ENCODE assay signal across 27 cellular contexts in the genomic region with DNA sequence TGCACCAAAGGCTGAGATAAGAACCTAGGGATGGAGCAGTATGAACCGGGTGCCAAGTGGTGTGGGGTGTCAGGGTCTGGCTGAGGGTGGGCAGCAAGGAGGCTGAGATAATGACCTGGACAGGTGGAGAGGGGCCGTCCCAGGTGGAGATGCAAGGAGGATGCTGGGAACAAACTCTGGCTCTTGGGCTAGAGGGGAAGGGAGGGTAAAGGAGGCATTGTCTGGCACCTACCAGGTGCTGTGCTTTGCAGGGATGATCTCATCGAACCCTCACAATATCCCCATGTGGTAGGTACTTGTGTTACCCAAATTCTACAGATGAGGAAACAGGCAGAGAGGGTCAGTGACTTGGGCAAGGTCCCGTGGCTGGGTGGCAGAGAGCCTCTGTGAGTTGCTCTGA. TPM values are rescaled to one million over a fixed set of nuclear protein-coding genes. Genes with fewer than 3 reads are reported as not detected.
"Had no signal": no experiment of that assay in that cellular context is flagged by ENCODE, and none has a peak within 500 bp of the region (broad histone marks: within the 10 kb centered on the region; RNA-seq: fewer than 3 reads in every experiment).

No MANE protein-coding gene starts in this region.

- H3K9me3 Mint-ChIP-seq: stimulated activated memory B cell treated with anti-CD40 and anti-IgM and Interleukin-4, amounts not matched to agents 10 μg/mL and 1 μg/mL and 100 μg/mL, for 72 hours; stimulated activated naive CD8-positive, alpha-beta T cell treated with anti-CD3 and anti-CD28 coated beads, Interleukin-15, amount 100 ng/mL, for 72 hours had no signal

- H3K27ac ChIP-seq: heart left ventricle, neutrophil, psoas muscle, spleen, testis, tibial nerve, upper lobe of right lung had no signal

- ATAC-seq: esophagus mucosa, mucosa of descending colon, psoas muscle, sciatic nerve had no signal

- H3K4me3 ChIP-seq: mucosa of descending colon, psoas muscle, testis, upper lobe of right lung had no signal

- H3K4me3 Mint-ChIP-seq: nephron progenitor cell; stimulated activated memory B cell treated with anti-CD40 and anti-IgM and Interleukin-4, amounts not matched to agents 10 μg/mL and 1 μg/mL and 100 μg/mL, for 72 hours had no signal

- H3K36me3 ChIP-seq: heart left ventricle, neutrophil, spleen, tibial nerve, upper lobe of right lung had no signal

- H3K27me3 ChIP-seq: testis had no signal

- DNase-seq: effector memory CD4-positive, alpha-beta T cell; hippocampal formation; kidney glomerular epithelial cell; mammary epithelial cell; mucosa of descending colon; nephron progenitor cell; psoas muscle; spleen; stimulated activated CD4-positive, alpha-beta T cell treated with anti-CD3 and anti-CD28 coated beads, Interleukin-15, amount 100 ng/mL, for 24 hours; stimulated activated CD4-positive, alpha-beta T cell treated with anti-CD3 and anti-CD28 coated beads, Interleukin-1b, Interleukin-23, amount 100 ng/mL, for 48 hours; stimulated activated CD4-positive, alpha-beta T cell treated with anti-CD3 and anti-CD28 coated beads, Interleukin-4, amount 100 ng/mL, for 24 hours; stimulated activated naive CD8-positive, alpha-beta T cell treated with anti-CD3 and anti-CD28 coated beads, Interleukin-15, amount 100 ng/mL, for 72 hours; testis had no signal

- H3K36me3 Mint-ChIP-seq: stimulated activated memory B cell treated with anti-CD40 and anti-IgM and Interleukin-4, amounts not matched to agents 10 μg/mL and 1 μg/mL and 100 μg/mL, for 72 hours had no signal

- H3K4me1 ChIP-seq: psoas muscle, testis, upper lobe of right lung had no signal

- H3K27ac Mint-ChIP-seq: nephron progenitor cell; stimulated activated memory B cell treated with anti-CD40 and anti-IgM and Interleukin-4, amounts not matched to agents 10 μg/mL and 1 μg/mL and 100 μg/mL, for 72 hours; stimulated activated naive CD8-positive, alpha-beta T cell treated with anti-CD3 and anti-CD28 coated beads, Interleukin-15, amount 100 ng/mL, for 72 hours had no signal

- H3K9me3 ChIP-seq: heart left ventricle, mucosa of descending colon, neutrophil, psoas muscle, spleen, testis, tibial nerve, upper lobe of right lung had no signal

RNA-seq across cellular contexts. Expression of a gene that starts 19.9 kb away (rescaled TPM):
- total RNA-seq: esophagus mucosa, fibroblast of lung, frontal cortex, glomerular endothelial cell, heart left ventricle, mammary epithelial cell, spleen, testis, upper lobe of right lung had no signal
- polyA plus RNA-seq: fibroblast of lung, heart left ventricle, mammary epithelial cell, spleen had no signal

RNA-seq across cellular contexts. Expression of a gene that starts 22.8 kb away (rescaled TPM):
- total RNA-seq: esophagus mucosa, fibroblast of lung, frontal cortex, glomerular endothelial cell, heart left ventricle, lower leg skin, mammary epithelial cell, osteoblast, psoas muscle, sciatic nerve, skeletal muscle tissue, spleen, subcutaneous adipose tissue, tibial nerve, upper lobe of right lung had no signal
- polyA plus RNA-seq: fibroblast of lung, heart left ventricle, mammary epithelial cell, psoas muscle, spleen had no signal

RNA-seq across cellular contexts. Expression of a gene that starts 34.8 kb away (rescaled TPM):
- total RNA-seq: esophagus mucosa, fibroblast of lung, frontal cortex, heart left ventricle, spleen, upper lobe of right lung had no signal
- polyA plus RNA-seq: heart left ventricle, spleen had no signal

RNA-seq across cellular contexts. Expression of a gene that starts 45.7 kb away (rescaled TPM):
- total RNA-seq: frontal cortex had no signal

RNA-seq across cellular contexts. Expression of a gene that starts 54.5 kb away (rescaled TPM):
- total RNA-seq: fibroblast of lung, frontal cortex had no signal
- polyA plus RNA-seq: heart left ventricle had no signal
